8 cellular contexts compared by ENCODE assay signal in the genomic region with DNA sequence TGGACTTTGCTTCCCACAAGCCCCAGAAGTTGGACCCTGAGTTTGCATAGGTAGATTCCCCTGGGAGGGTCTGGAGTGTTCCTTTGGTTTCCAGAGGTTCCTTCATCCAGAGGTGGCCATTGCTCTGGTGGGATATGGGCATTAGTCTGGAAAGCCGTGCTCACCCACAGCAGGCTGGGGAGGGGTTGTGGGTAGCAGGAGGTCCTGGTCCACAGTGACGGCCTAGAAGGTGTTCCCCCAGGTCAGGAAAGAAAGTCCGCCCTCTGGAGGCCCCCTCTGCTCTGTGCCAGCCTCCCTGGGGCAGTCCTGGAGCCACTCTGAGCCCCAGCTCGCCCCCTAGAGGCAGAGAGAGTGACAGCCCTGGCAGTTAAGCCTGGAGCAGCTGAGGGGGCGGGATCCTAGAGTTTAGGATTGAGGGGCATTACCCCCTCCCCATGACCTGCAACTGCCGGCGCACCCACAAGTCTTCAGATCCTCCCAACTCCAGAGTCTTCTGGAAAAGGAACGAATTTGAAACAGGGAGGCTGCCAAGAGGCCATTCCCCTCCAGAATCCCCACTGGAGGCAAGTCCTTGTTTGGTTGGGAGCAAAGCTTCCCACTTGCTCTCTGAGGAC. TPM values are rescaled to one million over a fixed set of nuclear protein-coding genes. Genes with fewer than 3 reads are reported as not detected.
DNase-seq lines count a peak whose midpoint lies in the region; ATAC-seq and TF ChIP-seq lines count a peak whose summit lies in the region.

No MANE protein-coding gene starts in this region.

- no peaks in the 10 kb centered on the region for H3K4me1 Mint-ChIP-seq in central memory CD8-positive, alpha-beta T cell

- peak; percentile 95 for TF ChIP-seq CTCF in NB4 (IDR thresholded peaks at IDR 0.05; ENCODE audit: low read depth, low read length)

- CTCF ChIA-PET in HEK293T (lab: Yijun Ruan, JAX): interaction anchor here (0.9 to 2.7 kb wide), 12 partner anchors 9 to 219 kb away, joined by 3 to 14 read pairs (median 6); partner anchors contain the start of gene RPS14

- peak; percentile 33 for DNase-seq in NCI-H146 (lab: John Stamatoyannopoulos, UW)
- DNase-seq in NCI-H146 treated with DMSO at 0.1 percent for 48 hours (lab: John Stamatoyannopoulos, UW; ENCODE audit: unreplicated experiment): no peak
- DNase-seq in HEK293T (ENCODE audit: extremely low spot score): peak; percentile 92
- DNase-seq in NB4 (ENCODE audit: low read depth): peak; percentile 73
- peak; percentile 14 to 21 (median 18) for DNase-seq in activated CD4-positive, CD25-positive, alpha-beta regulatory T cell (lab: John Stamatoyannopoulos, UW)
- DNase-seq in central memory CD8-positive, alpha-beta T cell (ENCODE audit: low spot score in 2 of 2): peak; percentile 32 to 40
- DNase-seq in left lobe of liver (ENCODE audit: low spot score): peak; percentile 80
- peak; percentile 33 for DNase-seq in stimulated activated CD8-positive, alpha-beta memory T cell treated with anti-CD3 and anti-CD28 coated beads, Interleukin-12 subunit alpha, Interleukin-12 subunit beta, amount 100 ng/mL, for 1 hour (ENCODE audit: low read depth)

- no peaks in the 10 kb centered on the region for H3K27me3 Mint-ChIP-seq in central memory CD8-positive, alpha-beta T cell

- H3K4me3 Mint-ChIP-seq in central memory CD8-positive, alpha-beta T cell: no peak overlapping the region

- peaks cover 3% of the 10 kb centered on the region for H3K36me3 Mint-ChIP-seq in central memory CD8-positive, alpha-beta T cell (ENCODE audit: insufficient read depth)

- no peak for TF ChIP-seq POLR2A in NB4 (IDR thresholded peaks at IDR 0.05; ENCODE audit: extremely low read depth, insufficient read length)

- no peak overlapping the region for H3K4me3 ChIP-seq in NB4 (ENCODE audit: low read depth, low read length)

- H3K9me3 Mint-ChIP-seq in central memory CD8-positive, alpha-beta T cell: no peaks in the 10 kb centered on the region

- peak; percentile 67 for ATAC-seq in central memory CD8-positive, alpha-beta T cell (replicated peaks; ENCODE audit: extremely low read depth, poor library complexity, severe bottlenecking)
- peak; percentile 56 for ATAC-seq in left lobe of liver

- no peak overlapping the region for H3K27ac Mint-ChIP-seq in central memory CD8-positive, alpha-beta T cell (ENCODE audit: low read depth)

- POLR2A ChIA-PET in HEK293T (lab: Yijun Ruan, JAX): no interaction called here

TF ChIP-seq in HEK293T, 16 proteins besides CTCF, POLR2A, EP300 and RAD21:
- no peak for TF ChIP-seq BHLHE40 (IDR thresholded peaks at IDR 0.05; ENCODE audit: borderline replicate concordance)
- TF ChIP-seq PKNOX1 (IDR thresholded peaks at IDR 0.05): peak; percentile 77

RNA-seq across cellular contexts. Expression of gene NDST1, which starts 36.8 kb away (rescaled TPM):
- total RNA-seq in left lobe of liver: 63.7 TPM
